1 cellular context compared by ENCODE assay signal in genomic region chr19:47153266-47153665, GRCh38.
TF ChIP-seq lines count a peak whose summit lies in the region.

No MANE protein-coding gene starts in this region.

TF ChIP-seq in WTC11, 78 proteins besides CTCF, POLR2A, EP300 and RAD21 (continued from another document):
- TF ChIP-seq, protein P1, sequence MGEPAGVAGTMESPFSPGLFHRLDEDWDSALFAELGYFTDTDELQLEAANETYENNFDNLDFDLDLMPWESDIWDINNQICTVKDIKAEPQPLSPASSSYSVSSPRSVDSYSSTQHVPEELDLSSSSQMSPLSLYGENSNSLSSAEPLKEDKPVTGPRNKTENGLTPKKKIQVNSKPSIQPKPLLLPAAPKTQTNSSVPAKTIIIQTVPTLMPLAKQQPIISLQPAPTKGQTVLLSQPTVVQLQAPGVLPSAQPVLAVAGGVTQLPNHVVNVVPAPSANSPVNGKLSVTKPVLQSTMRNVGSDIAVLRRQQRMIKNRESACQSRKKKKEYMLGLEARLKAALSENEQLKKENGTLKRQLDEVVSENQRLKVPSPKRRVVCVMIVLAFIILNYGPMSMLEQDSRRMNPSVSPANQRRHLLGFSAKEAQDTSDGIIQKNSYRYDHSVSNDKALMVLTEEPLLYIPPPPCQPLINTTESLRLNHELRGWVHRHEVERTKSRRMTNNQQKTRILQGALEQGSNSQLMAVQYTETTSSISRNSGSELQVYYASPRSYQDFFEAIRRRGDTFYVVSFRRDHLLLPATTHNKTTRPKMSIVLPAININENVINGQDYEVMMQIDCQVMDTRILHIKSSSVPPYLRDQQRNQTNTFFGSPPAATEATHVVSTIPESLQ (CRISPR knock-in tag; IDR thresholded peaks at IDR 0.05), result no peak
- TF ChIP-seq, protein P2, sequence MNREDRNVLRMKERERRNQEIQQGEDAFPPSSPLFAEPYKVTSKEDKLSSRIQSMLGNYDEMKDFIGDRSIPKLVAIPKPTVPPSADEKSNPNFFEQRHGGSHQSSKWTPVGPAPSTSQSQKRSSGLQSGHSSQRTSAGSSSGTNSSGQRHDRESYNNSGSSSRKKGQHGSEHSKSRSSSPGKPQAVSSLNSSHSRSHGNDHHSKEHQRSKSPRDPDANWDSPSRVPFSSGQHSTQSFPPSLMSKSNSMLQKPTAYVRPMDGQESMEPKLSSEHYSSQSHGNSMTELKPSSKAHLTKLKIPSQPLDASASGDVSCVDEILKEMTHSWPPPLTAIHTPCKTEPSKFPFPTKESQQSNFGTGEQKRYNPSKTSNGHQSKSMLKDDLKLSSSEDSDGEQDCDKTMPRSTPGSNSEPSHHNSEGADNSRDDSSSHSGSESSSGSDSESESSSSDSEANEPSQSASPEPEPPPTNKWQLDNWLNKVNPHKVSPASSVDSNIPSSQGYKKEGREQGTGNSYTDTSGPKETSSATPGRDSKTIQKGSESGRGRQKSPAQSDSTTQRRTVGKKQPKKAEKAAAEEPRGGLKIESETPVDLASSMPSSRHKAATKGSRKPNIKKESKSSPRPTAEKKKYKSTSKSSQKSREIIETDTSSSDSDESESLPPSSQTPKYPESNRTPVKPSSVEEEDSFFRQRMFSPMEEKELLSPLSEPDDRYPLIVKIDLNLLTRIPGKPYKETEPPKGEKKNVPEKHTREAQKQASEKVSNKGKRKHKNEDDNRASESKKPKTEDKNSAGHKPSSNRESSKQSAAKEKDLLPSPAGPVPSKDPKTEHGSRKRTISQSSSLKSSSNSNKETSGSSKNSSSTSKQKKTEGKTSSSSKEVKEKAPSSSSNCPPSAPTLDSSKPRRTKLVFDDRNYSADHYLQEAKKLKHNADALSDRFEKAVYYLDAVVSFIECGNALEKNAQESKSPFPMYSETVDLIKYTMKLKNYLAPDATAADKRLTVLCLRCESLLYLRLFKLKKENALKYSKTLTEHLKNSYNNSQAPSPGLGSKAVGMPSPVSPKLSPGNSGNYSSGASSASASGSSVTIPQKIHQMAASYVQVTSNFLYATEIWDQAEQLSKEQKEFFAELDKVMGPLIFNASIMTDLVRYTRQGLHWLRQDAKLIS (CRISPR knock-in tag; IDR thresholded peaks at IDR 0.05; ENCODE audit: borderline replicate concordance), result no peak
- TF ChIP-seq ZNF263 (CRISPR knock-in tag; IDR thresholded peaks at IDR 0.05; ENCODE audit: low read depth), result no peak
- TF ChIP-seq GTF2I (CRISPR knock-in tag; conservative IDR thresholded peaks at IDR 0.05), result no peak
- TF ChIP-seq TCF7 (CRISPR knock-in tag; IDR thresholded peaks at IDR 0.05; ENCODE audit: low read depth), result no peak
TF ChIP-seq in WTC11: peak in this region for 0.
